10 cellular contexts compared by ENCODE assay signal in the genomic region with DNA sequence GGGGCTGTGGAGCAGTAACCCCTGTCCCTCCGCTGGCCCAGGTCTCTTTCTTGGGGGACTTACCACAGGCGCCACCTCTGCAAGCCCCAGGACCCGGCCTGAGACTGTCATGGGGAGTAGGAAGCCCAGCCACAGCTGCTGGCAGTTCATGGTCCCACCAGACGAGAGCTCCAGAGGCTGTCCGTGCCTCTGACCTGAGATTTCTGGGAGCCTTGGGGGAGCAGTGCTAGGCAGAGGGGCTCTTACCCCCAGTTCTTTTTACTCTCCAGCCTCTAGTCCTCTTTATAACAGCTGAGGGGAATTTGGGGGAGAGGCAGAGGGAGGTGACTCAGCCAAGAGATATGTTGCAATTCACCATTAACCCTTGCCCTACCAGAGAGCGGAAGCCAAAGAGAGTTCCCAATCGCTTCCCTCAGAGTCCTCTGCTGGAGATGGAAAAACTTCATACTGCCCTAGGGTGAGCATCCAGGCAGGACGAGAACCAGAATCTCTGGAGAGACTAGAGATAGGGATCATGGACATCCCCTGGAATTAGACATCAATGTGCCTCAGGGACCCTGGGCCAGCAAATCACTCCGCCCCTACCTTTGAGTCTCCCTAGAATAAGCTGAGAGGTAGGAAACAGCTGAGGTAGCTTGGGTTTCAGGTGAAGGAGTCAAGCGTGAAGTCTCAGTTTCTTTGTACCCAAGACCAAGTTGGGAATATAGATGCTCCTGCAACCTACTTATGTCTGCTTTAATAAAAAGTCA. TPM values are rescaled to one million over a fixed set of nuclear protein-coding genes. Genes with fewer than 3 reads are reported as not detected.
DNase-seq lines count a peak whose midpoint lies in the region; ATAC-seq and TF ChIP-seq lines count a peak whose summit lies in the region.
"Had no signal": no experiment of that assay in that cellular context is flagged by ENCODE, and none has a peak within 500 bp of the region (broad histone marks: within the 10 kb centered on the region; RNA-seq: fewer than 3 reads in every experiment).

A gene with protein sequence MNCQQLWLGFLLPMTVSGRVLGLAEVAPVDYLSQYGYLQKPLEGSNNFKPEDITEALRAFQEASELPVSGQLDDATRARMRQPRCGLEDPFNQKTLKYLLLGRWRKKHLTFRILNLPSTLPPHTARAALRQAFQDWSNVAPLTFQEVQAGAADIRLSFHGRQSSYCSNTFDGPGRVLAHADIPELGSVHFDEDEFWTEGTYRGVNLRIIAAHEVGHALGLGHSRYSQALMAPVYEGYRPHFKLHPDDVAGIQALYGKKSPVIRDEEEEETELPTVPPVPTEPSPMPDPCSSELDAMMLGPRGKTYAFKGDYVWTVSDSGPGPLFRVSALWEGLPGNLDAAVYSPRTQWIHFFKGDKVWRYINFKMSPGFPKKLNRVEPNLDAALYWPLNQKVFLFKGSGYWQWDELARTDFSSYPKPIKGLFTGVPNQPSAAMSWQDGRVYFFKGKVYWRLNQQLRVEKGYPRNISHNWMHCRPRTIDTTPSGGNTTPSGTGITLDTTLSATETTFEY (minus strand): TSS at position 256 of the 749 bp plus-strand sequence. CDS start 106 bp downstream, at position 150.

- H3K36me3 ChIP-seq in GM23338 (ENCODE audit: insufficient read depth) = no peaks in the 10 kb centered on the region
- H3K36me3 ChIP-seq in heart right ventricle = peaks cover 0 to 3% (median 0%) of the 10 kb centered on the region in 9 donors

- H3K4me2 ChIP-seq in GM23338 = peak within 1 kb of the TSS; percentile 75

- peak; percentile 74 for DNase-seq in GM23338 (ENCODE audit: low spot score)
- DNase-seq in SW480 (ENCODE audit: low spot score) = peak; percentile 75
- DNase-seq in heart right ventricle = no peak
- peak; percentile 54 for DNase-seq in renal cortical epithelial cell (ENCODE audit: low read depth)
- DNase-seq in globus pallidus (ENCODE audit: low spot score) = no peak
- DNase-seq in NCI-H187 (lab: John Stamatoyannopoulos, UW) = no peak
- DNase-seq in activated CD4-positive, CD25-positive, alpha-beta regulatory T cell (lab: John Stamatoyannopoulos, UW) = no peak
- DNase-seq: activated naive CD4-positive, alpha-beta T cell treated with anti-CD3 and anti-CD28 coated beads, Interleukin-2, amount 50 U/mL, for 16 hours; MM.1S had no signal

- no peak within 1 kb of the TSS for H3K27ac ChIP-seq in GM23338 (ENCODE audit: low read depth)
- H3K27ac ChIP-seq in heart right ventricle = peak within 1 kb of the TSS in 6 of 10 donors; percentile 39 to 87 (median 55)

- H4K20me1 ChIP-seq in GM23338 (replicated peaks; ENCODE audit: insufficient read depth) = no peaks in the 10 kb centered on the region

- ATAC-seq in GM23338 (peak; percentile 78), heart right ventricle (peak; percentile 28 to 60 (median 48)), GM18517 (IDR thresholded peaks at IDR 0.05; ENCODE audit: unreplicated experiment) (no peak)

- H3K27ac Mint-ChIP-seq in GM23338 = peak within 1 kb of the TSS; percentile 16

- no peaks in the 10 kb centered on the region for H3K9me3 ChIP-seq in heart right ventricle

- H3K4me1 ChIP-seq in GM23338 (ENCODE audit: insufficient read depth) = peaks cover 8% of the 10 kb centered on the region; the same call in 1 of the 2 replicates
- peaks cover 0 to 42% (median 6%) of the 10 kb centered on the region in 9 donors for H3K4me1 ChIP-seq in heart right ventricle

- peaks cover 32% of the 10 kb centered on the region for H3K4me1 Mint-ChIP-seq in GM23338

- 0 out of 2 replicates have a peak, but pooled peaks cover 3% of the 10 kb centered on the region for H3F3A ChIP-seq in GM23338 (replicated peaks; ENCODE audit: low read depth)

- no peaks in the 10 kb centered on the region for H3K27me3 ChIP-seq in GM23338 (ENCODE audit: insufficient read depth)
- H3K27me3 ChIP-seq in heart right ventricle = peaks cover 0 to 3% (median 0%) of the 10 kb centered on the region in 7 donors

- no peaks in the 10 kb centered on the region; the same call in 2 of the 3 replicates for H3K36me3 Mint-ChIP-seq in GM23338 (ENCODE audit: low read depth)

- WGBS in heart right ventricle, 2 donors = 49 to 54% methylated on average over 10 of the region's 10 CpGs

- H3K4me3 Mint-ChIP-seq in GM23338 = peak within 1 kb of the TSS; percentile 61

- TF ChIP-seq CTCF in GM23338 (conservative IDR thresholded peaks at IDR 0.05; ENCODE audit: low read depth in 2 of 2) = no peak
- no peak for TF ChIP-seq CTCF in heart right ventricle (IDR thresholded peaks at IDR 0.05)

- intact Hi-C loops in heart right ventricle (cut with DNase I) = no loop called here

- H3K9me3 Mint-ChIP-seq in GM23338 = no peaks in the 10 kb centered on the region

- peak within 1 kb of the TSS; percentile 76 for H2AFZ ChIP-seq in GM23338

- H3K4me3 ChIP-seq in GM23338 = peak within 1 kb of the TSS; percentile 44; the same call in 1 of the 2 replicates
- peak within 1 kb of the TSS in 9 of 10 donors; percentile 28 to 58 (median 48) for H3K4me3 ChIP-seq in heart right ventricle

- H3K9me2 ChIP-seq in GM23338 (ENCODE audit: insufficient read depth) = peaks cover 4% of the 10 kb centered on the region; the same call in 1 of the 2 replicates

- H3K27me3 Mint-ChIP-seq in GM23338 (ENCODE audit: insufficient read depth, low read depth, poor library complexity) = peaks cover 14% of the 10 kb centered on the region

- no peaks in the 10 kb centered on the region for H3K79me2 ChIP-seq in GM23338 (replicated peaks; ENCODE audit: insufficient read depth)

TF ChIP-seq in GM23338, 12 proteins besides CTCF, POLR2A, EP300 and RAD21 (continues in another document):
- TF ChIP-seq STAT1 (IDR thresholded peaks at IDR 0.05; ENCODE audit: unreplicated experiment) (no peak), ZNF331 (CRISPR knock-in tag; IDR thresholded peaks at IDR 0.05; ENCODE audit: low read depth) (no peak), JUNB (IDR thresholded peaks at IDR 0.05; ENCODE audit: unreplicated experiment) (no peak), ZNF114 (CRISPR knock-in tag; IDR thresholded peaks at IDR 0.05) (no peak), CREB1 (CRISPR knock-in tag; IDR thresholded peaks at IDR 0.05; ENCODE audit: low read depth) (no peak), NANOG (IDR thresholded peaks at IDR 0.05; ENCODE audit: borderline replicate concordance) (no peak), POLR2AphosphoS5 (IDR thresholded peaks at IDR 0.05; ENCODE audit: low read depth) (no peak)
- TF ChIP-seq, protein P1, sequence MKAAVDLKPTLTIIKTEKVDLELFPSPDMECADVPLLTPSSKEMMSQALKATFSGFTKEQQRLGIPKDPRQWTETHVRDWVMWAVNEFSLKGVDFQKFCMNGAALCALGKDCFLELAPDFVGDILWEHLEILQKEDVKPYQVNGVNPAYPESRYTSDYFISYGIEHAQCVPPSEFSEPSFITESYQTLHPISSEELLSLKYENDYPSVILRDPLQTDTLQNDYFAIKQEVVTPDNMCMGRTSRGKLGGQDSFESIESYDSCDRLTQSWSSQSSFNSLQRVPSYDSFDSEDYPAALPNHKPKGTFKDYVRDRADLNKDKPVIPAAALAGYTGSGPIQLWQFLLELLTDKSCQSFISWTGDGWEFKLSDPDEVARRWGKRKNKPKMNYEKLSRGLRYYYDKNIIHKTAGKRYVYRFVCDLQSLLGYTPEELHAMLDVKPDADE (IDR thresholded peaks at IDR 0.05) = no peak
- TF ChIP-seq, protein P2, sequence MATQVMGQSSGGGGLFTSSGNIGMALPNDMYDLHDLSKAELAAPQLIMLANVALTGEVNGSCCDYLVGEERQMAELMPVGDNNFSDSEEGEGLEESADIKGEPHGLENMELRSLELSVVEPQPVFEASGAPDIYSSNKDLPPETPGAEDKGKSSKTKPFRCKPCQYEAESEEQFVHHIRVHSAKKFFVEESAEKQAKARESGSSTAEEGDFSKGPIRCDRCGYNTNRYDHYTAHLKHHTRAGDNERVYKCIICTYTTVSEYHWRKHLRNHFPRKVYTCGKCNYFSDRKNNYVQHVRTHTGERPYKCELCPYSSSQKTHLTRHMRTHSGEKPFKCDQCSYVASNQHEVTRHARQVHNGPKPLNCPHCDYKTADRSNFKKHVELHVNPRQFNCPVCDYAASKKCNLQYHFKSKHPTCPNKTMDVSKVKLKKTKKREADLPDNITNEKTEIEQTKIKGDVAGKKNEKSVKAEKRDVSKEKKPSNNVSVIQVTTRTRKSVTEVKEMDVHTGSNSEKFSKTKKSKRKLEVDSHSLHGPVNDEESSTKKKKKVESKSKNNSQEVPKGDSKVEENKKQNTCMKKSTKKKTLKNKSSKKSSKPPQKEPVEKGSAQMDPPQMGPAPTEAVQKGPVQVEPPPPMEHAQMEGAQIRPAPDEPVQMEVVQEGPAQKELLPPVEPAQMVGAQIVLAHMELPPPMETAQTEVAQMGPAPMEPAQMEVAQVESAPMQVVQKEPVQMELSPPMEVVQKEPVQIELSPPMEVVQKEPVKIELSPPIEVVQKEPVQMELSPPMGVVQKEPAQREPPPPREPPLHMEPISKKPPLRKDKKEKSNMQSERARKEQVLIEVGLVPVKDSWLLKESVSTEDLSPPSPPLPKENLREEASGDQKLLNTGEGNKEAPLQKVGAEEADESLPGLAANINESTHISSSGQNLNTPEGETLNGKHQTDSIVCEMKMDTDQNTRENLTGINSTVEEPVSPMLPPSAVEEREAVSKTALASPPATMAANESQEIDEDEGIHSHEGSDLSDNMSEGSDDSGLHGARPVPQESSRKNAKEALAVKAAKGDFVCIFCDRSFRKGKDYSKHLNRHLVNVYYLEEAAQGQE (IDR thresholded peaks at IDR 0.05; ENCODE audit: unreplicated experiment) = no peak

RNA-seq across cellular contexts. Expression of the gene that starts here (rescaled TPM):
- 0.08 and 1.4 TPM in 2 replicates for total RNA-seq in GM23338 (2014; rRNA removed; shearing (Covaris generic))
- polyA plus RNA-seq in GM23338 (2016; fragmentation: Nextera tagmentation; extraction: Ambion mirVana) (0.17 and 1.5 TPM in 2 replicates), heart right ventricle (1 to 10 TPM; 4.3 to 6.0 TPM)
- total RNA-seq in heart right ventricle (10 to 100 TPM in 2 of 10 donors, 1 to 10 TPM in 4, under 1 TPM in 4; 0.72 to 11.5 (median 1.8) TPM), renal cortical epithelial cell (1.0 and 2.6 TPM in 2 replicates)

Comparison
In these comparisons a context has a peak if more than half of its experiments do, and no peak if none do; other contexts are left out.
1. DNase-seq: peak in GM23338 (single experiment), SW480 (single experiment) and renal cortical epithelial cell (single experiment); none in heart right ventricle (0 of 2), globus pallidus (single experiment), NCI-H187 (0 of 2) and activated CD4-positive, CD25-positive, alpha-beta regulatory T cell (0 of 4).